34 cellular contexts compared by ENCODE assay signal in genomic region chr5:29990681-29991080, GRCh38.
DNase-seq lines count a peak whose midpoint lies in the region; ATAC-seq, FAIRE-seq and TF ChIP-seq lines count a peak whose summit lies in the region.
"Had no signal": no experiment of that assay in that cellular context is flagged by ENCODE, and none has a peak within 500 bp of the region (broad histone marks: within the 10 kb centered on the region; RNA-seq: fewer than 3 reads in every experiment).

No MANE protein-coding gene starts in this region.

- H3K4me3 ChIP-seq in HepG2 (replicated peaks in 1 of 3; ENCODE audit: insufficient read depth in 1 of 3, low read depth in 2 of 3, low read length in 3 of 3) = no peak overlapping the region
- H3K4me3 ChIP-seq in right lobe of liver = no peak overlapping the region
- no peak overlapping the region for H3K4me3 ChIP-seq in A549
- H3K4me3 ChIP-seq in IMR-90 (ENCODE audit: insufficient read depth, low read depth, low read length) = no peak overlapping the region
- H3K4me3 ChIP-seq in K562 = no peak overlapping the region
- H3K4me3 ChIP-seq in lower lobe of right lung = no peak overlapping the region
- H3K4me3 ChIP-seq in osteoblast (ENCODE audit: insufficient read depth, low read length) = no peak overlapping the region
- H3K4me3 ChIP-seq: BLaER1; BLaER1 treated with 17β-estradiol and CSF1 and Interleukin-3, amounts not matched to agents 10 nM and 100 nM had no signal

- no peak for DNase-seq in HepG2 (ENCODE audit: low spot score)
- no peak for DNase-seq in right lobe of liver
- DNase-seq in A549 (ENCODE audit: low read depth in 1 of 2, low spot score in 1 of 2) = no peak
- DNase-seq in IMR-90 = no peak
- no peak for DNase-seq in K562 (ENCODE audit: extremely low read depth in 1 of 4, low spot score in 3 of 4)
- DNase-seq in lower lobe of right lung = no peak
- no peak for DNase-seq in stimulated activated CD4-positive, alpha-beta T cell treated with anti-CD3 and anti-CD28 coated beads, Interleukin-12 subunit alpha, Interleukin-12 subunit beta, amount 100 ng/mL, for 4 hours
- DNase-seq in osteoblast (ENCODE audit: insufficient read length, low spot score, missing footprints) = no peak
- DNase-seq: 8988T; ACHN; AML-193; BE2C; C1 segment of cervical spinal cord; Caco-2; Calu3; CD4-positive, alpha-beta memory T cell; CD4-positive, alpha-beta T cell; CD4-positive, CD25-positive, alpha-beta regulatory T cell; CD8-positive, alpha-beta memory T cell; CD8-positive, alpha-beta T cell; COR-L47; DMS 273 treated with DMSO at 0.1 percent for 48 hours; DMS153; DMS53; DMS79; DMS79 treated with DMSO at 0.1 percent for 48 hours; DND-41; EL had no signal

- H3K27me3 ChIP-seq in HepG2 (ENCODE audit: control insufficient read depth in 1 of 2, insufficient read depth in 2 of 2, low read length in 2 of 2) = no peaks in the 10 kb centered on the region
- H3K27me3 ChIP-seq in right lobe of liver = no peaks in the 10 kb centered on the region
- H3K27me3 ChIP-seq in IMR-90 (ENCODE audit: control insufficient read depth, insufficient read depth, low read length) = no peaks in the 10 kb centered on the region
- H3K27me3 ChIP-seq in K562 (ENCODE audit: control insufficient read depth in 2 of 2, insufficient read depth in 2 of 2, low read length in 2 of 2) = no peaks in the 10 kb centered on the region
- H3K27me3 ChIP-seq in lower lobe of right lung (ENCODE audit: low read depth) = no peaks in the 10 kb centered on the region
- H3K27me3 ChIP-seq in osteoblast (ENCODE audit: insufficient read depth, low read length) = no peaks in the 10 kb centered on the region
- H3K27me3 ChIP-seq: BE2C; BLaER1; BLaER1 treated with 17β-estradiol and CSF1 and Interleukin-3, amounts not matched to agents 10 nM and 100 nM had no signal

- H3K79me1 ChIP-seq in IMR-90 (ENCODE audit: low read depth in 1 of 2, low read length in 2 of 2) = no peaks in the 10 kb centered on the region

- H2BK15ac ChIP-seq in IMR-90 (ENCODE audit: low read depth, low read length) = no peak overlapping the region

- no peaks in the 10 kb centered on the region for H3K36me3 ChIP-seq in HepG2 (replicated peaks in 1 of 2; ENCODE audit: control insufficient read depth in 1 of 2, insufficient read depth in 2 of 2, low read length in 2 of 2)
- H3K36me3 ChIP-seq in right lobe of liver = no peaks in the 10 kb centered on the region
- no peaks in the 10 kb centered on the region for H3K36me3 ChIP-seq in IMR-90 (ENCODE audit: control insufficient read depth, insufficient read depth, low read length)
- no peaks in the 10 kb centered on the region for H3K36me3 ChIP-seq in K562 (ENCODE audit: control insufficient read depth, insufficient read depth, low read length)
- no peaks in the 10 kb centered on the region for H3K36me3 ChIP-seq in lower lobe of right lung
- H3K36me3 ChIP-seq in osteoblast (ENCODE audit: insufficient read depth, low read length) = no peaks in the 10 kb centered on the region
- H3K36me3 ChIP-seq: BE2C; BLaER1; BLaER1 treated with 17β-estradiol and CSF1 and Interleukin-3, amounts not matched to agents 10 nM and 100 nM had no signal

- H3K9me1 ChIP-seq in IMR-90 (ENCODE audit: insufficient read depth, low read length) (no peaks in the 10 kb centered on the region), K562 (ENCODE audit: control insufficient read depth, insufficient read depth, low read length) (no peaks in the 10 kb centered on the region)

- BruUV-seq in HepG2 (replicated peaks; lab: Mats Ljungman, UMichigan) (no TSS peak), IMR-90 (replicated peaks; lab: Mats Ljungman, UMichigan) (no TSS peak), K562 (replicated peaks; lab: Mats Ljungman, UMichigan) (no TSS peak)

- 0% methylated on average over 3 of the region's 3 CpGs for WGBS in HepG2 (ENCODE audit: low lambda C conversion rate)
- 53% methylated on average over 3 of the region's 3 CpGs for WGBS in right lobe of liver (ENCODE audit: insufficient coverage, low coverage, low lambda C conversion rate, missing lambda C conversion rate)
- 36% methylated on average over 3 of the region's 3 CpGs for WGBS in A549 (ENCODE audit: missing lambda C conversion rate)
- no CpG with 5 or more reads among the region's 3 CpGs for WGBS in IMR-90 (ENCODE audit: extremely low coverage in 2 of 2, insufficient read length in 1 of 2), 2 experiments
- WGBS in K562 (ENCODE audit: insufficient coverage, low coverage, missing lambda C conversion rate) = 25% methylated on average over 3 of the region's 3 CpGs

- TF ChIP-seq EP300 in HepG2 (IDR thresholded peaks at IDR 0.05; ENCODE audit: low read depth in 2 of 2, low read length in 2 of 2) = no peak
- no peak for TF ChIP-seq EP300 in HepG2 (CRISPR knock-in tag; IDR thresholded peaks at IDR 0.05; ENCODE audit: borderline replicate concordance)
- no peak for TF ChIP-seq EP300 in A549 (IDR thresholded peaks at IDR 0.05)
- TF ChIP-seq EP300 in K562 (IDR thresholded peaks at IDR 0.05; ENCODE audit: low read length) = no peak

- H4K8ac ChIP-seq in IMR-90 (ENCODE audit: low read depth in 2 of 2, low read length in 2 of 2) = no peak overlapping the region

- no peak overlapping the region for H3K4ac ChIP-seq in IMR-90 (ENCODE audit: low read depth, low read length)

- H4K91ac ChIP-seq in IMR-90 (ENCODE audit: insufficient read depth, low read depth, low read length) = no peak overlapping the region

- POLR2A ChIA-PET in HepG2 (lab: Yijun Ruan, JAX) = no interaction called here
- POLR2A ChIA-PET in A549 (lab: Yijun Ruan, JAX) = no interaction called here
- POLR2A ChIA-PET in IMR-90 (lab: Charles Lee; ENCODE audit: unreplicated experiment) = no interaction called here
- POLR2A ChIA-PET in K562 (lab: Yijun Ruan, JAX) = interaction anchor here (0.9 kb wide), 1 partner anchor 14 kb away, joined by 3 read pairs; no protein-coding TSS in a partner anchor

- H2BK20ac ChIP-seq in IMR-90 (ENCODE audit: low read depth, low read length) = no peak overlapping the region

- H3K18ac ChIP-seq in IMR-90 (ENCODE audit: low read depth, low read length) = no peak overlapping the region

- no peak overlapping the region for H2AK5ac ChIP-seq in IMR-90 (ENCODE audit: low read depth, low read length)

- H3K27ac ChIP-seq in HepG2 (ENCODE audit: extremely low read length, insufficient read depth, low read length) (no peak overlapping the region), right lobe of liver (no peak overlapping the region), A549 (no peak overlapping the region), IMR-90 (ENCODE audit: insufficient read depth, low read length) (no peak overlapping the region), K562 (ENCODE audit: extremely low read depth, low read depth, low read length) (no peak overlapping the region), lower lobe of right lung (no peak overlapping the region), osteoblast (ENCODE audit: low read depth, low read length) (no peak overlapping the region)
- H3K27ac ChIP-seq: 22Rv1; BLaER1; BLaER1 treated with 17β-estradiol and CSF1 and Interleukin-3, amounts not matched to agents 10 nM and 100 nM; C4-2B had no signal

- H3K9ac ChIP-seq in HepG2 (ENCODE audit: insufficient read depth, low read depth, low read length) = no peak overlapping the region
- H3K9ac ChIP-seq in IMR-90 (ENCODE audit: low read depth, low read length) = no peak overlapping the region
- no peak overlapping the region for H3K9ac ChIP-seq in K562 (ENCODE audit: insufficient read depth in 1 of 2, low read depth in 2 of 2, low read length in 2 of 2)
- H3K9ac ChIP-seq: BLaER1; BLaER1 treated with 17β-estradiol and CSF1 and Interleukin-3, amounts not matched to agents 10 nM and 100 nM had no signal

- H4K20me1 ChIP-seq in HepG2 (ENCODE audit: insufficient read depth, low read length) = no peaks in the 10 kb centered on the region
- no peaks in the 10 kb centered on the region for H4K20me1 ChIP-seq in IMR-90 (ENCODE audit: insufficient read depth, low read length)
- no peaks in the 10 kb centered on the region for H4K20me1 ChIP-seq in K562 (replicated peaks; ENCODE audit: control insufficient read depth, insufficient read depth, low read length)
- H4K20me1 ChIP-seq in osteoblast (ENCODE audit: insufficient read depth, low read length) = no peaks in the 10 kb centered on the region
- H4K20me1 ChIP-seq: BLaER1; BLaER1 treated with 17β-estradiol and CSF1 and Interleukin-3, amounts not matched to agents 10 nM and 100 nM had no signal

- in situ Hi-C loops in HepG2 (cut with HindIII; ENCODE audit: extremely low pct_ligation_motif_present, low pct_unique_long_range_greater_than_20kb) = no loop called here
- in situ Hi-C loops in IMR-90 (cut with MboI; ENCODE audit: low sequenced_read_pairs) = no loop called here
- in situ Hi-C loops in K562 (cut with MboI) = no loop called here

- H2AK9ac ChIP-seq in IMR-90 (replicated peaks; ENCODE audit: low read depth, low read length, poor library complexity) = no peak overlapping the region

- TF ChIP-seq POLR2A in HepG2 (IDR thresholded peaks at IDR 0.05; ENCODE audit: insufficient read depth in 1 of 2, low read depth in 2 of 2, low read length in 2 of 2) (no peak), right lobe of liver (IDR thresholded peaks at IDR 0.05) (no peak), A549 (IDR thresholded peaks at IDR 0.05; ENCODE audit: low read length) (no peak), IMR-90 (IDR thresholded peaks at IDR 0.05; ENCODE audit: low read depth, low read length) (no peak), K562 (conservative IDR thresholded peaks at IDR 0.05) (no peak)

- CTCF ChIA-PET in HepG2 (lab: Yijun Ruan, JAX; ENCODE audit: low intra/inter-chr PET ratio, low total read pairs) = no interaction called here
- CTCF ChIA-PET in A549 (lab: Yijun Ruan, JAX) = interaction anchor here (0.6 kb wide), 1 partner anchor 151 kb away, joined by 3 read pairs; no protein-coding TSS in a partner anchor
- CTCF ChIA-PET in IMR-90 (lab: Yijun Ruan, JAX) = no interaction called here
- CTCF ChIA-PET in K562 (lab: Yijun Ruan, JAX; ENCODE audit: low intra/inter-chr PET ratio) = no interaction called here

- H3K56ac ChIP-seq in IMR-90 (ENCODE audit: extremely low read depth, insufficient read depth, low read length) = no peak overlapping the region

- dilution Hi-C loops in IMR-90 (cut with HindIII; ENCODE audit: low sequenced_read_pairs, unreplicated experiment) = no loop called here

- H3K23ac ChIP-seq in IMR-90 (ENCODE audit: low read depth, low read length) = no peak overlapping the region

- ATAC-seq in HepG2 (no peak), right lobe of liver (no peak), A549 (no peak), IMR-90 (ENCODE audit: low read depth) (no peak), K562 (no peak), lower lobe of right lung (no peak)
- ATAC-seq: CD8-positive, alpha-beta T cell had no signal

- no peaks in the 10 kb centered on the region for H3K9me3 ChIP-seq in HepG2 (ENCODE audit: low read length)
- no peaks in the 10 kb centered on the region for H3K9me3 ChIP-seq in right lobe of liver
- no peaks in the 10 kb centered on the region for H3K9me3 ChIP-seq in A549
- no peaks in the 10 kb centered on the region for H3K9me3 ChIP-seq in IMR-90 (ENCODE audit: control insufficient read depth, insufficient read depth, low read length)
- no peaks in the 10 kb centered on the region for H3K9me3 ChIP-seq in K562 (replicated peaks; ENCODE audit: control insufficient read depth, insufficient read depth, low read depth, low read length)
- H3K9me3 ChIP-seq in lower lobe of right lung = no peaks in the 10 kb centered on the region
- no peaks in the 10 kb centered on the region for H3K9me3 ChIP-seq in osteoblast (ENCODE audit: low read depth, low read length)
- H3K9me3 ChIP-seq: BE2C; BLaER1; BLaER1 treated with 17β-estradiol and CSF1 and Interleukin-3, amounts not matched to agents 10 nM and 100 nM; Caco-2 had no signal

- H3K4me2 ChIP-seq in HepG2 (ENCODE audit: low read depth, low read length) = no peak overlapping the region
- H3K4me2 ChIP-seq in A549 = no peak overlapping the region
- no peak overlapping the region for H3K4me2 ChIP-seq in IMR-90 (ENCODE audit: low read depth, low read length)
- H3K4me2 ChIP-seq in K562 (ENCODE audit: insufficient read depth, low read length) = no peak overlapping the region
- H3K4me2 ChIP-seq in osteoblast (ENCODE audit: insufficient read depth, low read length) = no peak overlapping the region
- H3K4me2 ChIP-seq: BLaER1; BLaER1 treated with 17β-estradiol and CSF1 and Interleukin-3, amounts not matched to agents 10 nM and 100 nM had no signal

- no peak overlapping the region for H2BK120ac ChIP-seq in IMR-90 (ENCODE audit: low read depth, low read length)

- intact Hi-C loops in HepG2 (cut with micrococcal nuclease; ENCODE audit: unreplicated experiment) = no loop called here
- intact Hi-C loops in right lobe of liver (cut with DNase I) = no loop called here
- intact Hi-C loops in IMR-90 (cut with micrococcal nuclease) = no loop called here
- intact Hi-C loops in K562 (cut with micrococcal nuclease) = no loop called here
- intact Hi-C loops in lower lobe of right lung (cut with DNase I) = no loop called here

- no peak overlapping the region for H3K14ac ChIP-seq in IMR-90 (replicated peaks; ENCODE audit: low read depth, low read length)

- H2AFZ ChIP-seq in HepG2 (ENCODE audit: low read length) (no peak overlapping the region), IMR-90 (replicated peaks; ENCODE audit: low read length, poor library complexity) (no peak overlapping the region), K562 (ENCODE audit: low read depth, low read length) (no peak overlapping the region), osteoblast (ENCODE audit: low read length) (no peak overlapping the region)

- no peak overlapping the region for H4K5ac ChIP-seq in IMR-90 (ENCODE audit: low read depth, low read length)

- no peak for FAIRE-seq in HepG2 (lab: Jason Lieb, UNC)
- FAIRE-seq in A549 (lab: Jason Lieb, UNC) = no peak
- FAIRE-seq in K562 (lab: Jason Lieb, UNC) = no peak
- FAIRE-seq: A204.1, D721Med had no signal

- TF ChIP-seq CTCF in HepG2 (CRISPR knock-in tag; IDR thresholded peaks at IDR 0.05) = no peak
- TF ChIP-seq CTCF in right lobe of liver (IDR thresholded peaks at IDR 0.05) = no peak
- TF ChIP-seq CTCF in A549 (IDR thresholded peaks at IDR 0.05) = no peak
- no peak for TF ChIP-seq CTCF in IMR-90 (conservative IDR thresholded peaks at IDR 0.05; ENCODE audit: low read depth, low read length)
- TF ChIP-seq CTCF in K562 (IDR thresholded peaks at IDR 0.05 in 2 of 3, conservative IDR thresholded peaks at IDR 0.05 in 1 of 3; ENCODE audit: insufficient read depth in 2 of 3, low read depth in 1 of 3, low read length in 3 of 3) = no peak
- TF ChIP-seq CTCF in lower lobe of right lung (IDR thresholded peaks at IDR 0.05) = no peak
- TF ChIP-seq CTCF in osteoblast (IDR thresholded peaks at IDR 0.05; ENCODE audit: extremely low read depth, low read depth, low read length) = no peak

- H3K79me2 ChIP-seq in HepG2 (ENCODE audit: insufficient read depth, low read length) = no peaks in the 10 kb centered on the region
- no peaks in the 10 kb centered on the region for H3K79me2 ChIP-seq in K562 (ENCODE audit: control insufficient read depth, insufficient read depth, low read length)
- no peaks in the 10 kb centered on the region for H3K79me2 ChIP-seq in osteoblast (ENCODE audit: insufficient read depth, low read length)

- H3K4me1 ChIP-seq in HepG2 (ENCODE audit: insufficient read depth, low read length) (no peaks in the 10 kb centered on the region), right lobe of liver (no peaks in the 10 kb centered on the region), A549 (no peaks in the 10 kb centered on the region), IMR-90 (ENCODE audit: control insufficient read depth, insufficient read depth, low read length) (no peaks in the 10 kb centered on the region), K562 (replicated peaks in 1 of 2; ENCODE audit: control insufficient read depth in 2 of 2, insufficient read depth in 2 of 2, low read length in 2 of 2) (no peaks in the 10 kb centered on the region), lower lobe of right lung (no peaks in the 10 kb centered on the region), osteoblast (ENCODE audit: insufficient read depth, low read length) (no peaks in the 10 kb centered on the region)
- H3K4me1 ChIP-seq: BE2C; BLaER1; BLaER1 treated with 17β-estradiol and CSF1 and Interleukin-3, amounts not matched to agents 10 nM and 100 nM; Caco-2 had no signal

- TF ChIP-seq RAD21 in HepG2 (CRISPR knock-in tag; IDR thresholded peaks at IDR 0.05) (no peak), A549 (conservative IDR thresholded peaks at IDR 0.05 in 1 of 2, IDR thresholded peaks at IDR 0.05 in 1 of 2) (no peak), IMR-90 (IDR thresholded peaks at IDR 0.05; ENCODE audit: low read length) (no peak), K562 (CRISPR knock-in tag; conservative IDR thresholded peaks at IDR 0.05 in 1 of 2, IDR thresholded peaks at IDR 0.05 in 1 of 2) (no peak)

- H2BK5ac ChIP-seq in IMR-90 (ENCODE audit: low read depth, low read length, poor library complexity, severe bottlenecking) = no peak overlapping the region

Comparison
In these comparisons a context has a peak if more than half of its experiments do, and no peak if none do; other contexts are left out.
1. Of the 241 proteins assayed by ChIP-seq in both HepG2 and K562: peak only in HepG2: none; only in K562: MAFG; in both: MAFF and MAFK; in neither: 238.